8 cellular contexts compared by ENCODE assay signal in genomic region chr12:6364037-6364360, GRCh38. TPM values are rescaled to one million over a fixed set of nuclear protein-coding genes. Genes with fewer than 3 reads are reported as not detected.
DNase-seq lines count a peak whose midpoint lies in the region; ATAC-seq and TF ChIP-seq lines count a peak whose summit lies in the region.

No MANE protein-coding gene starts in this region.

- DNase-seq in Right ventricle myocardium superior, result no peak
- no peak for DNase-seq in Right ventricle myocardium inferior (ENCODE audit: missing footprints)
- peak in 1 of 2 donors; percentile 75 for DNase-seq in uterus
- no peak for DNase-seq in NK-92 (lab: John Stamatoyannopoulos, UW; ENCODE audit: unreplicated experiment)

- no peaks in the 10 kb centered on the region for H3K9me3 ChIP-seq in mesodermal cell (ENCODE audit: control insufficient read depth, low read length)
- no peaks in the 10 kb centered on the region for H3K9me3 ChIP-seq in uterus

- H3K36me3 ChIP-seq in mesodermal cell (ENCODE audit: control insufficient read depth, insufficient read depth, low read length) (no peaks in the 10 kb centered on the region), uterus (no peaks in the 10 kb centered on the region)

- H3K27me3 ChIP-seq in uterus, result no peaks in the 10 kb centered on the region

- peak overlapping the region; percentile 19 for H3K27ac ChIP-seq in cingulate gyrus (ENCODE audit: low read depth, low read length)
- H3K27ac ChIP-seq in mesodermal cell (ENCODE audit: low read depth, low read length, severe bottlenecking), result no peak overlapping the region
- peak overlapping the region; percentile 91 to 97 for H3K27ac ChIP-seq in uterus

- H3K4me1 ChIP-seq in mesodermal cell (ENCODE audit: control insufficient read depth, insufficient read depth, low read length, poor library complexity, severe bottlenecking), result peaks cover 6% of the 10 kb centered on the region
- H3K4me1 ChIP-seq in uterus, result no peaks in the 10 kb centered on the region

- 75 to 80% methylated on average over 14 to 15 of the region's 15 CpGs for WGBS in mesodermal cell (ENCODE audit: insufficient coverage in 2 of 2), 2 experiments

- intact Hi-C loops in Right ventricle myocardium superior (cut with DNase I) (no loop called here), Right ventricle myocardium inferior (cut with DNase I) (no loop called here), uterus (cut with DNase I; ENCODE audit: low total_unique reads) (no loop called here)

- ATAC-seq in Right ventricle myocardium superior (ENCODE audit: poor library complexity) (peak; percentile 9), Right ventricle myocardium inferior (no peak), GM18498 (IDR thresholded peaks at IDR 0.05; ENCODE audit: unreplicated experiment) (no peak), GM19463 (IDR thresholded peaks at IDR 0.05; ENCODE audit: unreplicated experiment) (no peak)

- H3K4me3 ChIP-seq in mesodermal cell (ENCODE audit: extremely low read depth, insufficient read depth, low read length, poor library complexity, severe bottlenecking), result peak overlapping the region; percentile 49
- peak overlapping the region; percentile 54 for H3K4me3 ChIP-seq in uterus

- no peak for TF ChIP-seq CTCF in uterus (IDR thresholded peaks at IDR 0.05)

- TF ChIP-seq POLR2A in uterus (IDR thresholded peaks at IDR 0.05), result peak in 1 of 2 donors; percentile 27

RNA-seq across cellular contexts. Expression of gene SCNN1A, which starts 11.4 kb away (rescaled TPM):
- total RNA-seq in Right ventricle myocardium superior (not detected), Right ventricle myocardium inferior (0.46 TPM), uterus (10 to 100 TPM in 2 of 4 donors, 1 to 10 TPM in 2; 1.3 to 38.3 (median 7.3) TPM)
- polyA plus RNA-seq in mesodermal cell (2013, experiment 1 of 2), result 0.88 TPM
- 0.76 TPM for polyA plus RNA-seq in mesodermal cell (2013, experiment 2 of 2)

RNA-seq across cellular contexts. Expression of gene LTBR, which starts 20.0 kb away (rescaled TPM):
- 23.2 TPM for total RNA-seq in Right ventricle myocardium superior
- total RNA-seq in Right ventricle myocardium inferior, result 34.3 TPM
- polyA plus RNA-seq in mesodermal cell (2013, experiment 1 of 2), result 8.8 TPM
- 9.0 TPM for polyA plus RNA-seq in mesodermal cell (2013, experiment 2 of 2)
- total RNA-seq in uterus, result 100 to 1,000 TPM in 1 of 4 donors, 10 to 100 TPM in 3; 28.1 to 116 (median 83.5) TPM

RNA-seq across cellular contexts. Expression of gene TNFRSF1A, which starts 22.1 kb away (rescaled TPM):
- total RNA-seq in Right ventricle myocardium superior, result 47.9 TPM
- total RNA-seq in Right ventricle myocardium inferior, result 59.8 TPM
- 88.0 TPM for polyA plus RNA-seq in mesodermal cell (2013, experiment 1 of 2)
- polyA plus RNA-seq in mesodermal cell (2013, experiment 2 of 2), result 82.0 TPM
- total RNA-seq in uterus, result 100 to 1,000 TPM in 3 of 4 donors, 10 to 100 TPM in 1; 71.8 to 297 (median 174) TPM

RNA-seq across cellular contexts. Expression of gene PLEKHG6, which starts 53.5 kb away (rescaled TPM):
- total RNA-seq in Right ventricle myocardium superior, result 0.22 TPM
- 0.49 TPM for total RNA-seq in Right ventricle myocardium inferior
- polyA plus RNA-seq in mesodermal cell (2013, experiment 1 of 2), result 2.1 TPM
- 0.71 TPM for polyA plus RNA-seq in mesodermal cell (2013, experiment 2 of 2)
- total RNA-seq in uterus, result 1 to 10 TPM in 2 of 4 donors, under 1 TPM in 1, not detected in 1; 0.29 to 1.9 (median 1.7) TPM
